Comparison of ENCODE assay signal across 8 cellular contexts in the genomic region with DNA sequence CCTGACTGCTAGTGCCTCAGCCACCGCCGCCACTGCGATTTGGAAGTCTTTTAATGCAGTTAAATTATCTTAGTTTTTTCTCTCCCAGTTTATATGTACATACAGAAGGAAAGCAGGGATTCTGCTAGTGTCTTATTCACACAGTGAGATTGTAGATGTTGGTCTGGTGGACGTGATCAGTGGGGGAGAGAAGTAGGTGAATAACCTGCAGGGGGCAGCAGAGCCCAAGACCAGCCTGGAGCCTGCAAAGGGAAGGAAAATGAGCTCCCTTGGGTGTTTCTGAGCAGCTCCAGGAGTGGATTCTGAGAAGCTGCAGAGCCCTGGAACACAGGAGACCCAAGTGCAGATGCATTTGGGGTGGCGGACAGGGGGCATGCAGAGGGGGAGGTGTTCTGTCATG. TPM values are rescaled to one million over a fixed set of nuclear protein-coding genes. Genes with fewer than 3 reads are reported as not detected.
DNase-seq lines count a peak whose midpoint lies in the region; ATAC-seq and TF ChIP-seq lines count a peak whose summit lies in the region.

No MANE protein-coding gene starts in this region.

- H3K27ac Mint-ChIP-seq in natural killer cell = peak overlapping the region; percentile 70 to 73

- intact Hi-C loops in esophagus muscularis mucosa (cut with DNase I) (loop anchor here (1.0 to 5.0 kb wide), 2 partner anchors 34 to 49 kb away; a partner anchor contains a TSS), natural killer cell (cut with micrococcal nuclease) (loop anchor here (2.0 kb wide), 1 partner anchor 50 kb away; a partner anchor contains a TSS)

- no peaks in the 10 kb centered on the region for H3K9me3 Mint-ChIP-seq in natural killer cell

- H3K4me3 Mint-ChIP-seq in natural killer cell = peak overlapping the region; percentile 61

- WGBS in esophagus muscularis mucosa = 43% methylated on average over 5 of the region's 5 CpGs

- no peaks in the 10 kb centered on the region for H3K36me3 ChIP-seq in esophagus muscularis mucosa

- H3K9me3 ChIP-seq in esophagus muscularis mucosa = no peaks in the 10 kb centered on the region

- H3K4me1 ChIP-seq in esophagus muscularis mucosa = peaks cover 3 to 27% (median 24%) of the 10 kb centered on the region in 4 donors

- no peak overlapping the region for H3K4me3 ChIP-seq in esophagus muscularis mucosa

- H3K27ac ChIP-seq in esophagus muscularis mucosa (replicated peaks in 1 of 4) = peak overlapping the region; percentile 77 to 88 (median 84)

- TF ChIP-seq EP300 in esophagus muscularis mucosa (IDR thresholded peaks at IDR 0.05) = no peak

- no peak for TF ChIP-seq POLR2A in esophagus muscularis mucosa (IDR thresholded peaks at IDR 0.05; ENCODE audit: low read depth)

- peak; percentile 53 to 70 (median 62) for ATAC-seq in natural killer cell
- no peak for ATAC-seq in GM18517 (IDR thresholded peaks at IDR 0.05; ENCODE audit: unreplicated experiment)
- ATAC-seq in GM21360 (IDR thresholded peaks at IDR 0.05; ENCODE audit: unreplicated experiment) = no peak

- TF ChIP-seq CTCF in GM12872 (IDR thresholded peaks at IDR 0.05; ENCODE audit: insufficient read depth, low read depth, low read length) = peak; percentile 72
- peak; percentile 68 to 75 (median 68) for TF ChIP-seq CTCF in esophagus muscularis mucosa (IDR thresholded peaks at IDR 0.05)
- TF ChIP-seq CTCF in natural killer cell (IDR thresholded peaks at IDR 0.05) = peak; percentile 66

- H3K36me3 Mint-ChIP-seq in natural killer cell = no peaks in the 10 kb centered on the region

- no peaks in the 10 kb centered on the region for H3K27me3 Mint-ChIP-seq in natural killer cell (ENCODE audit: low read depth in 2 of 2)

- DNase-seq in NCI-H748 (lab: John Stamatoyannopoulos, UW; ENCODE audit: unreplicated experiment) (peak; percentile 42), esophagus muscularis mucosa (ENCODE audit: extremely low spot score) (peak; percentile 92), natural killer cell (peak; percentile 57)
- peak; percentile 53 for DNase-seq in activated CD8-positive, alpha-beta memory T cell treated with anti-CD3 and anti-CD28 coated beads, Interleukin-2, amount 50 U/mL, for 4 hours
- peak; percentile 8 to 53 (median 32) for DNase-seq in stimulated activated naive CD4-positive, alpha-beta T cell (lab: John Stamatoyannopoulos, UW)

- no peaks in the 10 kb centered on the region for H3K27me3 ChIP-seq in esophagus muscularis mucosa

- H3K4me1 Mint-ChIP-seq in natural killer cell = peaks cover 11 to 12% of the 10 kb centered on the region in 2 donors

RNA-seq across cellular contexts. Expression of a gene that starts 26.3 kb away (rescaled TPM):
- total RNA-seq in esophagus muscularis mucosa = 10 to 100 TPM in 1 of 4 donors, 1 to 10 TPM in 3; 6.5 to 10.1 (median 8.3) TPM
- 10 to 100 TPM; 12.1 to 36.2 (median 27.4) TPM for total RNA-seq in natural killer cell

RNA-seq across cellular contexts. Expression of a gene that starts 38.0 kb away (rescaled TPM):
- 1 to 10 TPM in 1 of 4 donors, under 1 TPM in 3; 0.17 to 1.5 (median 0.43) TPM for total RNA-seq in esophagus muscularis mucosa
- total RNA-seq in natural killer cell = under 1 TPM in 2 of 3 donors, not detected in 1; 0.20 to 0.54 TPM

RNA-seq across cellular contexts. Expression of a gene that starts 49.3 kb away (rescaled TPM):
- 1 to 10 TPM; 1.3 to 5.8 (median 3.1) TPM for total RNA-seq in esophagus muscularis mucosa
- total RNA-seq in natural killer cell = 1 to 10 TPM; 4.2 to 9.0 (median 4.6) TPM

RNA-seq across cellular contexts. Expression of a gene that starts 55.3 kb away (rescaled TPM):
- total RNA-seq in esophagus muscularis mucosa (1 to 10 TPM; 3.0 to 5.4 (median 4.4) TPM), natural killer cell (1 to 10 TPM; 3.4 to 9.0 (median 3.9) TPM)

Comparison
In these comparisons a context has a peak if more than half of its experiments do, and no peak if none do; other contexts are left out.
1. DNase-seq: peak in every context shown above with its lines; median percentile 92 in esophagus muscularis mucosa; 57 in natural killer cell; 53 in activated CD8-positive, alpha-beta memory T cell treated with anti-CD3 and anti-CD28 coated beads, Interleukin-2, amount 50 U/mL, for 4 hours; 42 in NCI-H748; 32 in stimulated activated naive CD4-positive, alpha-beta T cell.
2. ATAC-seq: peak in natural killer cell (3 of 3); none in GM18517 (single experiment) and GM21360 (single experiment).
3. Peak in every context shown above with its lines, with median percentiles within 50 percentile points of each other: CTCF ChIP-seq.